9 cellular contexts compared by ENCODE assay signal in genomic region chr16:82192665-82193064, GRCh38. TPM values are rescaled to one million over a fixed set of nuclear protein-coding genes. Genes with fewer than 3 reads are reported as not detected.
DNase-seq lines count a peak whose midpoint lies in the region; ATAC-seq and TF ChIP-seq lines count a peak whose summit lies in the region.
"Had no signal": no experiment of that assay in that cellular context is flagged by ENCODE, and none has a peak within 500 bp of the region (broad histone marks: within the 10 kb centered on the region; RNA-seq: fewer than 3 reads in every experiment).

No MANE protein-coding gene starts in this region.

- no peaks in the 10 kb centered on the region for H3K27me3 Mint-ChIP-seq in activated CD8-positive, alpha-beta T cell treated with anti-CD3 and anti-CD28 coated beads, Interleukin-2, amount 10 ng/mL, durations not matched to agents 7 days and 5 days (ENCODE audit: low read depth)

- H3K27ac Mint-ChIP-seq in activated CD8-positive, alpha-beta T cell treated with anti-CD3 and anti-CD28 coated beads, Interleukin-2, amount 10 ng/mL, durations not matched to agents 7 days and 5 days: peak overlapping the region; percentile 91

- peaks cover 2% of the 10 kb centered on the region for H3K36me3 Mint-ChIP-seq in activated CD8-positive, alpha-beta T cell treated with anti-CD3 and anti-CD28 coated beads, Interleukin-2, amount 10 ng/mL, durations not matched to agents 7 days and 5 days (ENCODE audit: low read depth)

- TF ChIP-seq EP300 in sigmoid colon (IDR thresholded peaks at IDR 0.05): peak in 2 of 4 donors; percentile 22 to 31

- H3K4me1 ChIP-seq in spleen (peaks cover 0 to 11% (median 2%) of the 10 kb centered on the region in 6 donors), sigmoid colon (peaks cover 0 to 35% (median 22%) of the 10 kb centered on the region in 4 donors)

- TF ChIP-seq POLR2A in spleen (IDR thresholded peaks at IDR 0.05) (no peak), sigmoid colon (IDR thresholded peaks at IDR 0.05) (no peak)

- no peak overlapping the region for H3K4me3 ChIP-seq in HFF-Myc (replicated peaks; ENCODE audit: low read depth, low read length)
- H3K4me3 ChIP-seq in spleen: no peak overlapping the region
- H3K4me3 ChIP-seq in sigmoid colon: no peak overlapping the region

- WGBS in spleen, 5 donors: 16 to 26% (median 21%) methylated on average over 4 of the region's 4 CpGs
- WGBS in sigmoid colon, 2 donors: 50 to 69% methylated on average over 4 of the region's 4 CpGs

- intact Hi-C loops in left colon (cut with DNase I, micrococcal nuclease) (no loop called here), spleen (cut with DNase I; ENCODE audit: low total_unique reads) (no loop called here), sigmoid colon (cut with DNase I) (loop anchor here (5.0 kb wide), 1 partner anchor 35 kb away; no protein-coding TSS in a partner anchor)

- H3K27me3 ChIP-seq in spleen (replicated peaks in 1 of 7) (peaks cover 0 to 10% (median 0%) of the 10 kb centered on the region in 7 donors), sigmoid colon (no peaks in the 10 kb centered on the region)

- ATAC-seq in activated CD8-positive, alpha-beta T cell treated with anti-CD3 and anti-CD28 coated beads, Interleukin-2, amount 10 ng/mL, durations not matched to agents 7 days and 5 days: peak; percentile 91
- ATAC-seq in left colon (peak; percentile 24), GM19455 (IDR thresholded peaks at IDR 0.05; ENCODE audit: unreplicated experiment) (no peak)

- no peaks in the 10 kb centered on the region for H3K9me3 ChIP-seq in spleen
- no peaks in the 10 kb centered on the region for H3K9me3 ChIP-seq in sigmoid colon

- H3K4me1 Mint-ChIP-seq in activated CD8-positive, alpha-beta T cell treated with anti-CD3 and anti-CD28 coated beads, Interleukin-2, amount 10 ng/mL, durations not matched to agents 7 days and 5 days (ENCODE audit: low read depth): peaks cover 19% of the 10 kb centered on the region

- no peaks in the 10 kb centered on the region for H3K9me3 Mint-ChIP-seq in activated CD8-positive, alpha-beta T cell treated with anti-CD3 and anti-CD28 coated beads, Interleukin-2, amount 10 ng/mL, durations not matched to agents 7 days and 5 days (ENCODE audit: insufficient read depth)

- CTCF ChIA-PET in activated CD8-positive, alpha-beta T cell treated with anti-CD3 and anti-CD28 coated beads, Interleukin-2, amount 10 ng/mL, durations not matched to agents 7 days and 5 days (lab: Charles Lee): interaction anchor here (1.0 to 2.2 kb wide), 3 partner anchors 23 to 38 kb away, joined by 3 to 7 read pairs (median 3); partner anchors contain the start of gene MPHOSPH6

- peak; percentile 67 for DNase-seq in AG08395 (ENCODE audit: low spot score)
- peak; percentile 14 for DNase-seq in HFF-Myc (ENCODE audit: extremely low read depth, low read depth)
- peak; percentile 49 for DNase-seq in activated CD8-positive, alpha-beta T cell treated with anti-CD3 and anti-CD28 coated beads, Interleukin-2, amount 10 ng/mL, durations not matched to agents 7 days and 5 days
- DNase-seq in left colon: no peak
- no peak for DNase-seq in spleen
- DNase-seq in nucleus accumbens (lab: John Stamatoyannopoulos, UW): no peak
- no peak for DNase-seq in sigmoid colon
- DNase-seq: left cardiac atrium had no signal

- POLR2A ChIA-PET in activated CD8-positive, alpha-beta T cell treated with anti-CD3 and anti-CD28 coated beads, Interleukin-2, amount 10 ng/mL, durations not matched to agents 7 days and 5 days (lab: Charles Lee): interaction anchor here (1.4 kb wide), 1 partner anchor 23 kb away, joined by 7 read pairs; the partner anchor contains the start of gene MPHOSPH6

- peak overlapping the region; percentile 10 for H3K4me3 Mint-ChIP-seq in activated CD8-positive, alpha-beta T cell treated with anti-CD3 and anti-CD28 coated beads, Interleukin-2, amount 10 ng/mL, durations not matched to agents 7 days and 5 days

- no peaks in the 10 kb centered on the region for H3K36me3 ChIP-seq in spleen
- H3K36me3 ChIP-seq in sigmoid colon: no peaks in the 10 kb centered on the region

- H3K27ac ChIP-seq in spleen: peak overlapping the region in 4 of 8 donors; percentile 29 to 70 (median 64)
- H3K27ac ChIP-seq in sigmoid colon: peak overlapping the region in 1 of 4 donors; percentile 44

- TF ChIP-seq CTCF in HFF-Myc (IDR thresholded peaks at IDR 0.05; ENCODE audit: low read depth, low read length, missing control alignments) (no peak), spleen (IDR thresholded peaks at IDR 0.05 in 8 of 11, conservative IDR thresholded peaks at IDR 0.05 in 3 of 11) (no peak), sigmoid colon (IDR thresholded peaks at IDR 0.05) (no peak)

RNA-seq across cellular contexts. Expression of gene MPHOSPH6, which starts 22.6 kb away (rescaled TPM):
- 10 to 100 TPM; 44.5 to 44.8 TPM for total RNA-seq in activated CD8-positive, alpha-beta T cell treated with anti-CD3 and anti-CD28 coated beads, Interleukin-2, amount 10 ng/mL, durations not matched to agents 7 days and 5 days
- total RNA-seq in left colon: 10 to 100 TPM; 13.7 to 23.4 TPM
- total RNA-seq in spleen: 10 to 100 TPM; 13.7 to 56.8 (median 23.6) TPM
- polyA plus RNA-seq in spleen: 10 to 100 TPM; 21.2 to 23.6 (median 22.1) TPM
- total RNA-seq in sigmoid colon: 10 to 100 TPM; 20.0 to 39.1 (median 27.8) TPM
- 10 to 100 TPM; 25.8 to 35.8 (median 27.5) TPM for polyA plus RNA-seq in sigmoid colon

Comparison
In these comparisons a context has a peak if more than half of its experiments do, and no peak if none do; other contexts are left out.
1. DNase-seq: peak in AG08395 (single experiment), HFF-Myc (single experiment) and activated CD8-positive, alpha-beta T cell treated with anti-CD3 and anti-CD28 coated beads, Interleukin-2, amount 10 ng/mL, durations not matched to agents 7 days and 5 days (single experiment); none in left colon (0 of 2), spleen (single experiment), nucleus accumbens (0 of 56) and sigmoid colon (single experiment).